Comparison of ENCODE assay signal across 8 cellular contexts in the genomic region with DNA sequence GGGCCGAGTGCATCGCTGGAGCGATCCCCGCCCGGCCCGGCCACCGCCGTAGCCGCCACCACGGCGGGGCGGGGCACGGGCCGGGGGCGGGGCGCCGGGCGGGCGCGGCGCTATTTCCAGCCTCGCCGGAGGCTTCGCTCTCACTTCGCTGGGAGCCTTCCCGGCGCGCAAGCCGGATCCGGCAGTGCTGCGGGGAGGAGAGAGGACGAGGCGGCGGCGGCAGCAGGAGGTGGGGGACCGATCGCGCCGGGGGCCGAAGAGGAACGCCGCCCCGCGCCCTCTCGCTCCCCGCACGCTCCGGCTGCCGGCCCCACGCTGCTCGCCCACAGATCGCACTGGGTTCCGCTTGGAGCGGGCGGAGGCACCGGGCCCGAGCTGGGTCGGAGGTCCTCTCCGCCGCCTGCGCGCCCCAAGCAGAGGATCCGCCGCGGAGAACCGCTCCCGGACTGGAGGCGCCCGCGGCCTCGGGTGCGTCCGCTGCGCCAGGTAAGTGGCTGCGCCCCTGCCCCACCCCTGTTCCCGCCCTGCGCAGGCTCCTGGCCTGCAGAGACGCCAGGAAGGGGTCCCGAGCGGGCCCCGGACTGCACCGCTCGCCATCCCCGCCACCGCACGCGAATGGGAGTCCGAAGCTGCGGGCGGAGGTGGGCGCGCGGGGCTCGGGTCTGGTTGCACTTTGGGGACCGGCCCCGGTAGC. TPM values are rescaled to one million over a fixed set of nuclear protein-coding genes. Genes with fewer than 3 reads are reported as not detected.
DNase-seq lines count a peak whose midpoint lies in the region; ATAC-seq, FAIRE-seq and TF ChIP-seq lines count a peak whose summit lies in the region.

A gene with protein sequence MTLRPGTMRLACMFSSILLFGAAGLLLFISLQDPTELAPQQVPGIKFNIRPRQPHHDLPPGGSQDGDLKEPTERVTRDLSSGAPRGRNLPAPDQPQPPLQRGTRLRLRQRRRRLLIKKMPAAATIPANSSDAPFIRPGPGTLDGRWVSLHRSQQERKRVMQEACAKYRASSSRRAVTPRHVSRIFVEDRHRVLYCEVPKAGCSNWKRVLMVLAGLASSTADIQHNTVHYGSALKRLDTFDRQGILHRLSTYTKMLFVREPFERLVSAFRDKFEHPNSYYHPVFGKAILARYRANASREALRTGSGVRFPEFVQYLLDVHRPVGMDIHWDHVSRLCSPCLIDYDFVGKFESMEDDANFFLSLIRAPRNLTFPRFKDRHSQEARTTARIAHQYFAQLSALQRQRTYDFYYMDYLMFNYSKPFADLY (plus strand): TSS at position 143 of the 694 bp plus-strand sequence. CDS start 67,309 bp downstream, outside the sequence.

- DNase-seq in stimulated activated CD4-positive, alpha-beta T cell treated with anti-CD3 and anti-CD28 coated beads, Interleukin-15, amount 100 ng/mL, for 24 hours: peak; percentile 45
- no peak for DNase-seq in stimulated activated CD4-positive, alpha-beta T cell treated with anti-CD3 and anti-CD28 coated beads, Interleukin-2, amount 100 ng/mL, for 48 hours
- DNase-seq in K562 (ENCODE audit: extremely low read depth in 1 of 4, low spot score in 3 of 4) (peak; percentile 24 to 76 (median 68)), islet precursor cell (peak; percentile 85), type B pancreatic cell (ENCODE audit: extremely low spot score, unreplicated experiment) (no peak), T1000 (lab: John Stamatoyannopoulos, UW) (no peak), RKO (ENCODE audit: low spot score) (no peak)

- no peaks in the 10 kb centered on the region for H3K9me3 Mint-ChIP-seq in type B pancreatic cell

- H3K4me2 ChIP-seq in K562 (ENCODE audit: insufficient read depth, low read length): no peak within 1 kb of the TSS

- no peak within 1 kb of the TSS for H3K9ac ChIP-seq in K562 (ENCODE audit: insufficient read depth in 1 of 2, low read depth in 2 of 2, low read length in 2 of 2)

- peak; percentile 89 for ATAC-seq in K562
- no peak for ATAC-seq in GM18861 (IDR thresholded peaks at IDR 0.05; ENCODE audit: unreplicated experiment)

- H3K27me3 Mint-ChIP-seq in type B pancreatic cell: peaks cover 83% of the 10 kb centered on the region

- POLR2A ChIA-PET in K562 (lab: Yijun Ruan, JAX): interaction anchor here (0.5 to 0.6 kb wide), 2 partner anchors 15 to 148 kb away, joined by 3 read pairs; no protein-coding TSS in a partner anchor

- H4K20me1 ChIP-seq in K562 (replicated peaks; ENCODE audit: control insufficient read depth, insufficient read depth, low read length): no peaks in the 10 kb centered on the region; the same call in 1 of the 2 replicates

- no peaks in the 10 kb centered on the region for H3K9me3 ChIP-seq in K562 (replicated peaks; ENCODE audit: control insufficient read depth, insufficient read depth, low read depth, low read length)

- H3K36me3 ChIP-seq in K562 (ENCODE audit: control insufficient read depth, insufficient read depth, low read length): no peaks in the 10 kb centered on the region

- in situ Hi-C loops in K562 (cut with MboI): no loop called here

- H3K27ac Mint-ChIP-seq in type B pancreatic cell: no peak within 1 kb of the TSS

- no peak for TF ChIP-seq EP300 in K562 (IDR thresholded peaks at IDR 0.05; ENCODE audit: low read length)

- peaks cover 2 to 56% of the 10 kb centered on the region in 2 experiments; a peak in 3 of 5 replicates for H3K27me3 ChIP-seq in K562 (ENCODE audit: control insufficient read depth in 2 of 2, insufficient read depth in 2 of 2, low read length in 2 of 2)

- BruUV-seq in K562 (replicated peaks; lab: Mats Ljungman, UMichigan): no TSS peak

- H3K9me1 ChIP-seq in K562 (ENCODE audit: control insufficient read depth, insufficient read depth, low read length): no peaks in the 10 kb centered on the region

- no peaks in the 10 kb centered on the region for H3K79me2 ChIP-seq in K562 (ENCODE audit: control insufficient read depth, insufficient read depth, low read length)

- CTCF ChIA-PET in K562 (lab: Yijun Ruan, JAX; ENCODE audit: low intra/inter-chr PET ratio): no interaction called here

- 36% methylated on average over 21 of the region's 96 CpGs for WGBS in K562 (ENCODE audit: insufficient coverage, low coverage, missing lambda C conversion rate)

- H3K4me3 ChIP-seq in K562: no peak within 1 kb of the TSS

- peaks cover 0 to 19% of the 10 kb centered on the region in 2 experiments; a peak in 2 of 5 replicates for H3K4me1 ChIP-seq in K562 (replicated peaks in 1 of 2; ENCODE audit: control insufficient read depth in 2 of 2, insufficient read depth in 2 of 2, low read length in 2 of 2)

- no peak within 1 kb of the TSS for H2AFZ ChIP-seq in K562 (ENCODE audit: low read depth, low read length)

- H3K4me3 Mint-ChIP-seq in type B pancreatic cell: peak within 1 kb of the TSS; percentile 83

- no peak for FAIRE-seq in K562 (lab: Jason Lieb, UNC)

- no peak for TF ChIP-seq RAD21 in K562 (CRISPR knock-in tag; conservative IDR thresholded peaks at IDR 0.05 in 1 of 2, IDR thresholded peaks at IDR 0.05 in 1 of 2)

- no peaks in the 10 kb centered on the region for H3K36me3 Mint-ChIP-seq in type B pancreatic cell

- H3K27ac ChIP-seq in K562 (ENCODE audit: extremely low read depth, low read depth, low read length): no peak within 1 kb of the TSS

- peaks cover 8% of the 10 kb centered on the region for H3K4me1 Mint-ChIP-seq in type B pancreatic cell (ENCODE audit: unreplicated experiment)

- TF ChIP-seq POLR2A in K562 (conservative IDR thresholded peaks at IDR 0.05): no peak

- TF ChIP-seq CTCF in K562 (IDR thresholded peaks at IDR 0.05 in 2 of 3, conservative IDR thresholded peaks at IDR 0.05 in 1 of 3; ENCODE audit: insufficient read depth in 2 of 3, low read depth in 1 of 3, low read length in 3 of 3): no peak
- TF ChIP-seq CTCF in type B pancreatic cell (conservative IDR thresholded peaks at IDR 0.05): no peak

- intact Hi-C loops in K562 (cut with micrococcal nuclease): no loop called here

TF ChIP-seq in K562, 482 proteins besides CTCF, POLR2A, EP300 and RAD21:
- TF ChIP-seq PTRF (tag; IDR thresholded peaks at IDR 0.05) (no peak), HDAC3 (IDR thresholded peaks at IDR 0.05; ENCODE audit: borderline replicate concordance, partially characterized antibody) (no peak), PCBP1 (IDR thresholded peaks at IDR 0.05; ENCODE audit: low read depth, low read length, poor library complexity, severe bottlenecking) (peak; percentile 5), CBFA2T3 (IDR thresholded peaks at IDR 0.05) (no peak), BRCA1 (IDR thresholded peaks at IDR 0.05) (no peak), BRCA1 (CRISPR knock-in tag; IDR thresholded peaks at IDR 0.05) (no peak), ZNF561 (CRISPR knock-in tag; conservative IDR thresholded peaks at IDR 0.05) (no peak)

RNA-seq across cellular contexts. Expression of the gene that starts here (rescaled TPM):
- not detected in 2 replicates for total RNA-seq in K562 (2011; cell fraction: chromatin; rRNA removed; ENCODE audit: low replicate concordance)
- not detected in 2 replicates for total RNA-seq in K562 (2011; cell fraction: nucleolus; rRNA removed)
- total RNA-seq in K562 (2011; cell fraction: nucleoplasm; rRNA removed): not detected in 2 replicates
- total RNA-seq in K562 (2014; rRNA removed) (not detected in 2 replicates), K562 (2014; rRNA removed; fragmentation: Illumina TruSeq; extraction: Trizol) (not detected in 2 replicates), K562 (2015; rRNA removed; fragmentation: Illumina TruSeq; extraction: Trizol) (not detected in 2 replicates), K562 (2021) (0.11 TPM in 1 of 2 replicates, not detected in the other), type B pancreatic cell (ENCODE audit: low replicate concordance) (5.7 and 10.8 TPM in 2 replicates)
- polyA plus RNA-seq in K562 (2011; rRNA removed) (not detected in 2 replicates), K562 (2014; fragmentation: Illumina TruSeq; extraction: Trizol) (not detected in 2 replicates), K562 (2014; fragmentation: Nextera tagmentation; extraction: Ambion mirVana) (not detected), K562 (2014; rRNA removed) (not detected in 2 replicates)
- polyA plus RNA-seq in K562 (2011; cell fraction: cytosol; rRNA removed): not detected in 2 replicates
- polyA plus RNA-seq in K562 (2011; cell fraction: nucleus; rRNA removed): not detected in 2 replicates
- not detected in 2 replicates for polyA plus RNA-seq in K562 (2012)
- not detected in 2 replicates for polyA minus RNA-seq in K562 (2011; rRNA and poly(A)+ RNA removed)
- polyA minus RNA-seq in K562 (2011; cell fraction: cytosol; rRNA and poly(A)+ RNA removed): not detected in 2 replicates
- not detected in 2 replicates for polyA minus RNA-seq in K562 (2011; cell fraction: nucleus; rRNA and poly(A)+ RNA removed)

Comparison
In these comparisons a context has a peak if more than half of its experiments do, and no peak if none do; other contexts are left out.
1. DNase-seq: peak in stimulated activated CD4-positive, alpha-beta T cell treated with anti-CD3 and anti-CD28 coated beads, Interleukin-15, amount 100 ng/mL, for 24 hours (single experiment) and islet precursor cell (single experiment); none in stimulated activated CD4-positive, alpha-beta T cell treated with anti-CD3 and anti-CD28 coated beads, Interleukin-2, amount 100 ng/mL, for 48 hours (0 of 2), type B pancreatic cell (single experiment), T1000 (single experiment) and RKO (single experiment).
2. Peak in DNase-seq and ATAC-seq in K562; RNA of the gene not detected or under 1 TPM.